ENCODE assay signal across 11 cellular contexts in genomic region chr7:44845476-44845875, GRCh38. TPM values are rescaled to one million over a fixed set of nuclear protein-coding genes. Genes with fewer than 3 reads are reported as not detected.
A peak's percentile ranks its signal among the peaks of the same experiment; 100 is the strongest.
DNase-seq lines count a peak whose midpoint lies in the region; ATAC-seq and TF ChIP-seq lines count a peak whose summit lies in the region.
"Had no signal": no experiment of that assay in that cellular context is flagged by ENCODE, and none has a peak within 500 bp of the region (broad histone marks: within the 10 kb centered on the region; RNA-seq: fewer than 3 reads in every experiment).

No MANE protein-coding gene starts in this region.

- H3K9me3 ChIP-seq in heart right ventricle (no peaks in the 10 kb centered on the region), OCI-LY7 (ENCODE audit: low read length) (no peaks in the 10 kb centered on the region), endocrine pancreas (ENCODE audit: control insufficient read depth, low read length) (no peaks in the 10 kb centered on the region), prostate gland (no peaks in the 10 kb centered on the region)

- TF ChIP-seq CTCF in heart right ventricle (IDR thresholded peaks at IDR 0.05): no peak
- TF ChIP-seq CTCF in OCI-LY7 (conservative IDR thresholded peaks at IDR 0.05; ENCODE audit: low read length): no peak
- TF ChIP-seq CTCF in prostate gland (IDR thresholded peaks at IDR 0.05): no peak

- H3K27ac Mint-ChIP-seq in stimulated activated memory B cell treated with anti-CD40 and anti-IgM and Interleukin-4, amounts not matched to agents 10 μg/mL and 1 μg/mL and 100 μg/mL, for 72 hours: peak overlapping the region; percentile 86

- no peak overlapping the region for H2AFZ ChIP-seq in OCI-LY7 (ENCODE audit: low read length)

- H3K27me3 Mint-ChIP-seq in stimulated activated memory B cell treated with anti-CD40 and anti-IgM and Interleukin-4, amounts not matched to agents 10 μg/mL and 1 μg/mL and 100 μg/mL, for 72 hours: no peaks in the 10 kb centered on the region

- CTCF ChIA-PET in OCI-LY7 (lab: Charles Lee; ENCODE audit: unreplicated experiment): no interaction called here

- BruUV-seq in OCI-LY7 (replicated peaks; lab: Mats Ljungman, UMichigan): TSS peak; percentile 66

- H3K79me2 ChIP-seq in OCI-LY7 (ENCODE audit: insufficient read depth, low read depth, low read length): peaks cover 82% of the 10 kb centered on the region

- intact Hi-C loops in heart right ventricle (cut with DNase I) (loop anchor here in 9 of 10 donors (5.0 to 10.0 kb wide), 11 partner anchors 37 to 263 kb away; partner anchors contain the start of genes PPIA (in 4 of the 9), OGDH (in 2 of the 9), TMED4 (in 2 of the 9) and PURB (in 1 of the 9)), left ventricle myocardium superior (cut with micrococcal nuclease) (loop anchor here (5.0 kb wide), 1 partner anchor 258 kb away; no protein-coding TSS in a partner anchor), OCI-LY7 (cut with micrococcal nuclease; ENCODE audit: unreplicated experiment) (loop anchor here (5.0 to 10.0 kb wide), 2 partner anchors 77 to 269 kb away; partner anchors contain the start of gene TBRG4), prostate gland (cut with DNase I) (loop anchor here (5.0 kb wide), 4 partner anchors 42 to 263 kb away; partner anchors contain the start of genes PURB, TMED4 and ZMIZ2)

- no peak overlapping the region for H3K4me3 Mint-ChIP-seq in stimulated activated memory B cell treated with anti-CD40 and anti-IgM and Interleukin-4, amounts not matched to agents 10 μg/mL and 1 μg/mL and 100 μg/mL, for 72 hours

- H3K27ac ChIP-seq in heart right ventricle (peak overlapping the region in 7 of 10 donors; percentile 1 to 96 (median 36)), OCI-LY7 (ENCODE audit: low read depth, low read length, poor library complexity, severe bottlenecking) (no peak overlapping the region), prostate gland (no peak overlapping the region)

- H3K4me3 ChIP-seq in heart right ventricle: peak overlapping the region in 2 of 10 donors; percentile 16 to 58
- H3K4me3 ChIP-seq in OCI-LY7 (ENCODE audit: low read depth, low read length, poor library complexity, severe bottlenecking): peak overlapping the region; percentile 88
- peak overlapping the region; percentile 34 for H3K4me3 ChIP-seq in endocrine pancreas (ENCODE audit: control insufficient read depth, insufficient read depth, low read length)
- H3K4me3 ChIP-seq in prostate gland: no peak overlapping the region

- POLR2A ChIA-PET in OCI-LY7 (lab: Charles Lee): interaction anchor here (0.6 to 2.1 kb wide), 6 partner anchors 17 to 250 kb away, joined by 3 to 10 read pairs (median 4); no protein-coding TSS in a partner anchor

- peaks cover 36% of the 10 kb centered on the region for H4K20me1 ChIP-seq in OCI-LY7 (ENCODE audit: insufficient read depth, low read length)

- H3K36me3 ChIP-seq in heart right ventricle (peaks cover 0 to 28% (median 11%) of the 10 kb centered on the region in 9 donors), OCI-LY7 (ENCODE audit: insufficient read depth, low read length) (peaks cover 45% of the 10 kb centered on the region), endocrine pancreas (ENCODE audit: control insufficient read depth, insufficient read depth, low read length) (no peaks in the 10 kb centered on the region), prostate gland (no peaks in the 10 kb centered on the region)

- H3K4me1 ChIP-seq in heart right ventricle (peaks cover 0 to 72% (median 47%) of the 10 kb centered on the region in 9 donors), OCI-LY7 (ENCODE audit: insufficient read depth, low read length, poor library complexity, severe bottlenecking) (peaks cover 33% of the 10 kb centered on the region), endocrine pancreas (ENCODE audit: control insufficient read depth, insufficient read depth, low read length) (peaks cover 7% of the 10 kb centered on the region), prostate gland (replicated peaks) (no peaks in the 10 kb centered on the region)

- no peaks in the 10 kb centered on the region for H3K9me2 ChIP-seq in OCI-LY7 (ENCODE audit: insufficient read depth, low read length)

- DNase-seq in heart right ventricle (no peak), left ventricle myocardium superior (no peak), OCI-LY7 (ENCODE audit: low spot score) (no peak), GOT3 (lab: John Stamatoyannopoulos, UW) (no peak), prostate gland (ENCODE audit: low spot score) (no peak), NCI-H2196 (lab: John Stamatoyannopoulos, UW; ENCODE audit: unreplicated experiment) (no peak)
- DNase-seq: COR-L47; left cardiac atrium; NK-92 treated with Interleukin-12 subunit alpha and Interleukin-12 subunit beta, amount 100 ng/mL, for 24 hours had no signal

- no peak for TF ChIP-seq POLR2A in prostate gland (IDR thresholded peaks at IDR 0.05)

- peaks cover 23% of the 10 kb centered on the region for H3K36me3 Mint-ChIP-seq in stimulated activated memory B cell treated with anti-CD40 and anti-IgM and Interleukin-4, amounts not matched to agents 10 μg/mL and 1 μg/mL and 100 μg/mL, for 72 hours

- no peaks in the 10 kb centered on the region for H3K9me3 Mint-ChIP-seq in stimulated activated memory B cell treated with anti-CD40 and anti-IgM and Interleukin-4, amounts not matched to agents 10 μg/mL and 1 μg/mL and 100 μg/mL, for 72 hours

- peaks cover 45% of the 10 kb centered on the region for H3K4me1 Mint-ChIP-seq in stimulated activated memory B cell treated with anti-CD40 and anti-IgM and Interleukin-4, amounts not matched to agents 10 μg/mL and 1 μg/mL and 100 μg/mL, for 72 hours

- peak overlapping the region; percentile 81 for H3K4me2 ChIP-seq in OCI-LY7 (ENCODE audit: low read length)

- no peaks in the 10 kb centered on the region for H3K27me3 ChIP-seq in heart right ventricle
- no peaks in the 10 kb centered on the region for H3K27me3 ChIP-seq in endocrine pancreas (ENCODE audit: control insufficient read depth, insufficient read depth, low read length)
- no peaks in the 10 kb centered on the region for H3K27me3 ChIP-seq in prostate gland (replicated peaks; ENCODE audit: insufficient read depth)

- ATAC-seq in heart right ventricle (no peak), left ventricle myocardium superior (no peak)
- no peak for ATAC-seq in stimulated activated memory B cell treated with anti-CD40 and anti-IgM and Interleukin-4, amounts not matched to agents 10 μg/mL and 1 μg/mL and 100 μg/mL, for 72 hours
- ATAC-seq: left cardiac atrium had no signal

- no peak overlapping the region for H3K9ac ChIP-seq in endocrine pancreas (ENCODE audit: control insufficient read depth, insufficient read depth, low read length)

RNA-seq across cellular contexts. Expression of gene H2AZ2, which starts 2.4 kb away (rescaled TPM):
- total RNA-seq in heart right ventricle (100 to 1,000 TPM; 206 to 280 (median 259) TPM), left ventricle myocardium superior (261 TPM), OCI-LY7 (2022) (274 and 291 TPM in 2 replicates), prostate gland (100 to 1,000 TPM; 111 to 146 TPM)
- polyA plus RNA-seq in heart right ventricle: 100 to 1,000 TPM; 109 to 131 TPM
- 440 and 450 TPM in 2 replicates for total RNA-seq in OCI-LY7 (2014; rRNA removed; shearing (Covaris generic))

RNA-seq across cellular contexts. Expression of gene PURB, which starts 39.9 kb away (rescaled TPM):
- total RNA-seq in heart right ventricle (10 to 100 TPM; 12.7 to 18.7 (median 16.7) TPM), left ventricle myocardium superior (15.7 TPM), OCI-LY7 (2022) (22.7 and 27.2 TPM in 2 replicates), prostate gland (10 to 100 TPM; 21.9 to 22.0 TPM)
- 1 to 10 TPM; 6.6 to 7.7 TPM for polyA plus RNA-seq in heart right ventricle
- 14.9 and 15.2 TPM in 2 replicates for total RNA-seq in OCI-LY7 (2014; rRNA removed; shearing (Covaris generic))

RNA-seq across cellular contexts. Expression of gene PPIA, which starts 49.0 kb away (rescaled TPM):
- total RNA-seq in heart right ventricle (100 to 1,000 TPM; 355 to 728 (median 423) TPM), left ventricle myocardium superior (436 TPM), OCI-LY7 (2022) (2,267 and 2,573 TPM in 2 replicates), prostate gland (1,000 to 10,000 TPM in 1 of 2 donors, 100 to 1,000 TPM in 1; 957 to 1,544 TPM)
- polyA plus RNA-seq in heart right ventricle: 1,000 to 10,000 TPM; 1,028 to 3,654 TPM
- total RNA-seq in OCI-LY7 (2014; rRNA removed; shearing (Covaris generic)): 2,827 and 2,935 TPM in 2 replicates

Comparison
In these comparisons a context has a peak if more than half of its experiments do, and no peak if none do; other contexts are left out.
1. H3K27ac ChIP-seq: peak in heart right ventricle (7 of 10); none in OCI-LY7 (single experiment) and prostate gland (0 of 2).
2. H3K4me3 ChIP-seq: peak in OCI-LY7 (single experiment) and endocrine pancreas (single experiment); none in prostate gland (0 of 2).